In the genomic region with DNA sequence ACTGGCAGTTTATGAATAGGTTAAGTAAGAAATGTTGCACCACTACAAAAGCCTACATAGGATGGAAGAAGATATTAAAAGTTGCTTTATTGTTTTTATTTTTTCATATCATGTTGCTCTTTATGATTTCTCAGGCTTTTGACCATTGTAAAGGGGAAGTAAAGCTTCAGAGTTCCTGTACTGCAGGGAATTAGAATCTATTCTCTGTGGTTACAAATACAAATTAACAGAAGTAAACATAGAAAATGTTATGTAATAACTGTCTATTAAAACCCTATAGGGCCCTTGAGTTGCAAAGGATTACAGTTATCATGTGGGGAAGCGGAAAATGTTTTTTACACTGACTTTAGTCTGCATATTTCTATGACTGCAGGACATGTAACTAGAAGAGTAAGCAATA, we compare ENCODE assay signal across 7 cellular contexts.
DNase-seq lines count a peak whose midpoint lies in the region; ATAC-seq, FAIRE-seq and TF ChIP-seq lines count a peak whose summit lies in the region.
"Not testable (repeated sequence)": the region's sequence is repeated elsewhere in the genome, so short reads cannot be mapped to it uniquely, and the experiment has no call there.

No MANE protein-coding gene starts in this region.

- not testable (repeated sequence) for H3K4me3 ChIP-seq in bronchial epithelial cell (ENCODE audit: low read depth, low read length); lower lobe of right lung; upper lobe of right lung

- TF ChIP-seq CTCF in bronchial epithelial cell (IDR thresholded peaks at IDR 0.05; ENCODE audit: insufficient read depth, low read length, severe bottlenecking); lower lobe of right lung (IDR thresholded peaks at IDR 0.05); upper lobe of right lung (IDR thresholded peaks at IDR 0.05): not testable (repeated sequence)

- intact Hi-C loops in lower lobe of right lung (cut with DNase I); upper lobe of right lung (cut with DNase I): not testable (repeated sequence)

- ATAC-seq in lower lobe of right lung (peak; percentile 23 to 66), upper lobe of right lung (peak; percentile 68)

- DNase-seq in AML-193 (lab: John Stamatoyannopoulos, UW) (peak; percentile 6 to 32), GF-D8 (lab: John Stamatoyannopoulos, UW) (peak; percentile 43), MV-4-11 (lab: John Stamatoyannopoulos, UW) (peak; percentile 81), OCI-M1 (lab: John Stamatoyannopoulos, UW) (peak; percentile 4)
- DNase-seq in bronchial epithelial cell (ENCODE audit: low read depth); lower lobe of right lung; upper lobe of right lung: not testable (repeated sequence)

- peak; percentile 83 for FAIRE-seq in bronchial epithelial cell (lab: Jason Lieb, UNC)

- not testable (repeated sequence) for H3K27ac ChIP-seq in lower lobe of right lung, upper lobe of right lung

- H3K27me3 ChIP-seq in bronchial epithelial cell (ENCODE audit: control insufficient read depth, insufficient read depth, low read length); lower lobe of right lung (ENCODE audit: low read depth); upper lobe of right lung: not testable (repeated sequence)

- not testable (repeated sequence) for H3K9me3 ChIP-seq in lower lobe of right lung, upper lobe of right lung

- H3K4me1 ChIP-seq in lower lobe of right lung, upper lobe of right lung: not testable (repeated sequence)

- H3K36me3 ChIP-seq in bronchial epithelial cell (ENCODE audit: control insufficient read depth, insufficient read depth, low read length); lower lobe of right lung; upper lobe of right lung: not testable (repeated sequence)
